ENCODE assay signal across 1 cellular context in genomic region chr2:200455958-200456421, GRCh38.
A peak's percentile ranks its signal among the peaks of the same experiment; 100 is the strongest.
TF ChIP-seq lines count a peak whose summit lies in the region.

No MANE protein-coding gene starts in this region.

TF ChIP-seq in K562, 482 proteins besides CTCF, POLR2A, EP300 and RAD21 (continued from another document):
- TF ChIP-seq IRF1 (CRISPR knock-in tag; IDR thresholded peaks at IDR 0.05; ENCODE audit: borderline replicate concordance) (no peak), FOSL1 (tag; conservative IDR thresholded peaks at IDR 0.05) (0 out of 2 replicates have a peak, but pooled peaks have one; percentile 2), BHLHE40 (IDR thresholded peaks at IDR 0.05; ENCODE audit: low read length) (peak; percentile 42), NFE2 (IDR thresholded peaks at IDR 0.05; ENCODE audit: low read depth) (0 out of 2 replicates have a peak, but pooled peaks have one; percentile 16), U2AF1 (optimal IDR thresholded peaks at IDR 0.05; ENCODE audit: low read depth, low read length) (no peak), KDM1A (IDR thresholded peaks at IDR 0.05) (0 out of 4 replicates have a peak, but pooled peaks of 1 of the 2 experiments have one; percentile 20), ZNF217 (CRISPR knock-in tag; IDR thresholded peaks at IDR 0.05) (no peak), ZKSCAN3 (CRISPR knock-in tag; IDR thresholded peaks at IDR 0.05) (no peak), NR3C1 (CRISPR knock-in tag; IDR thresholded peaks at IDR 0.05) (no peak), BCLAF1 (IDR thresholded peaks at IDR 0.05; ENCODE audit: borderline replicate concordance in 1 of 2, control insufficient read depth in 1 of 2, low read depth in 2 of 2, low read length in 1 of 2) (no peak), RCOR1 (IDR thresholded peaks at IDR 0.05; ENCODE audit: borderline replicate concordance in 1 of 2, low read depth in 2 of 2, low read length in 2 of 2) (peak in 1 of 2 experiments; percentile 45; a peak in 1 of 4 replicates), MAFG (tag; conservative IDR thresholded peaks at IDR 0.05) (0 out of 2 replicates have a peak, but pooled peaks have one; percentile 44), CBFA2T2 (conservative IDR thresholded peaks at IDR 0.05) (peak; percentile 18; the same call in 1 of the 2 replicates)
TF ChIP-seq in K562: peak in this region for 11.
